ENCODE assay signal across 7 cellular contexts in the genomic region with DNA sequence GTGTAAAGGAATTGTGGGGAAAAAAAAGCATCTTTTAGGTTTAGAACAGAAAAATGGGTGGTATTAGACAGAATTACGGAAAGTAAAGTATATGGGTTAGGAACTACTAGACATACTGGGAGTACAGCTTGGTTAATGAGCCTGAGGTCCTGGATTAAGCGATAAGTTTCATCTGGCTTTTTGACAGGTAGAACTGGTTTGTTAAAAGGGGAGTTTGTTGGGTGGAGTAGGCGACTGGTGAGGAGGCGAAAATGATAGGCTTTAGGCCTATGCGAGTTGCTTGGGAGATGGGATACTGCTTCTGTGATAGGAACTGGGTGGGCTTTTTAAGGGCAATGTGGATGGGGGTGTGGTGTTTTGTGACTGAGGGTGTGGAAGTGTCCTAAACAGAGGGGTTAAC.
"Had no signal": no experiment of that assay in that cellular context is flagged by ENCODE, and none has a peak within 500 bp of the region (broad histone marks: within the 10 kb centered on the region; RNA-seq: fewer than 3 reads in every experiment).

No MANE protein-coding gene starts in this region.

- DNase-seq: IMR-90, KBM-7, KG1 had no signal

- H3K9me3 Mint-ChIP-seq: IgD-negative memory B cell had no signal

- ATAC-seq: HepG2 had no signal

- FAIRE-seq: HepG2, HTR-8/SVneo had no signal

- H3K27me3 Mint-ChIP-seq: IgD-negative memory B cell had no signal

- H3K4me3 Mint-ChIP-seq: IgD-negative memory B cell had no signal

- H3K27ac ChIP-seq: HL-60 had no signal

- H3K27ac Mint-ChIP-seq: IgD-negative memory B cell had no signal
